In genomic region chr1:215895893-215896292, GRCh38 we compare ENCODE assay signal across 21 cellular contexts.
DNase-seq lines count a peak whose midpoint lies in the region; ATAC-seq, FAIRE-seq and TF ChIP-seq lines count a peak whose summit lies in the region.
"Had no signal": no experiment of that assay in that cellular context is flagged by ENCODE, and none has a peak within 500 bp of the region (broad histone marks: within the 10 kb centered on the region; RNA-seq: fewer than 3 reads in every experiment).

No MANE protein-coding gene starts in this region.

- POLR2A ChIA-PET in A549 (lab: Yijun Ruan, JAX): no interaction called here
- POLR2A ChIA-PET in IMR-90 (lab: Charles Lee; ENCODE audit: unreplicated experiment): no interaction called here
- POLR2A ChIA-PET in K562 (lab: Yijun Ruan, JAX): no interaction called here

- no peaks in the 10 kb centered on the region for H4K20me1 ChIP-seq in IMR-90 (ENCODE audit: insufficient read depth, low read length)
- H4K20me1 ChIP-seq in K562 (replicated peaks; ENCODE audit: control insufficient read depth, insufficient read depth, low read length): no peaks in the 10 kb centered on the region
- H4K20me1 ChIP-seq: BLaER1 treated with 17β-estradiol and CSF1 and Interleukin-3, amounts not matched to agents 10 nM and 100 nM had no signal

- H3K14ac ChIP-seq in IMR-90 (replicated peaks; ENCODE audit: low read depth, low read length): no peak overlapping the region

- H3K18ac ChIP-seq in IMR-90 (ENCODE audit: low read depth, low read length): no peak overlapping the region

- no peak overlapping the region for H2AK9ac ChIP-seq in IMR-90 (replicated peaks; ENCODE audit: low read depth, low read length, poor library complexity)

- in situ Hi-C loops in IMR-90 (cut with MboI; ENCODE audit: low sequenced_read_pairs) (no loop called here), K562 (cut with MboI) (no loop called here)

- TF ChIP-seq EP300 in A549 (IDR thresholded peaks at IDR 0.05) (no peak), K562 (IDR thresholded peaks at IDR 0.05; ENCODE audit: low read length) (no peak)

- 5% methylated on average over 3 of the region's 3 CpGs for WGBS in A549 (ENCODE audit: missing lambda C conversion rate)
- WGBS in IMR-90 (ENCODE audit: extremely low coverage in 2 of 2, insufficient read length in 1 of 2), 2 experiments: no CpG with 5 or more reads among the region's 3 CpGs
- 2% methylated on average over 3 of the region's 3 CpGs for WGBS in K562 (ENCODE audit: insufficient coverage, low coverage, missing lambda C conversion rate)

- no peaks in the 10 kb centered on the region for H3K79me2 ChIP-seq in K562 (ENCODE audit: control insufficient read depth, insufficient read depth, low read length)

- TF ChIP-seq CTCF in A549 (IDR thresholded peaks at IDR 0.05) (no peak), IMR-90 (conservative IDR thresholded peaks at IDR 0.05; ENCODE audit: low read depth, low read length) (no peak), K562 (IDR thresholded peaks at IDR 0.05 in 2 of 3, conservative IDR thresholded peaks at IDR 0.05 in 1 of 3; ENCODE audit: insufficient read depth in 2 of 3, low read depth in 1 of 3, low read length in 3 of 3) (no peak)

- H2BK15ac ChIP-seq in IMR-90 (ENCODE audit: low read depth, low read length): no peak overlapping the region

- no peak overlapping the region for H2BK20ac ChIP-seq in IMR-90 (ENCODE audit: low read depth, low read length)

- H3K27ac ChIP-seq in A549: no peak overlapping the region
- no peak overlapping the region for H3K27ac ChIP-seq in IMR-90 (ENCODE audit: insufficient read depth, low read length)
- no peak overlapping the region for H3K27ac ChIP-seq in K562 (ENCODE audit: extremely low read depth, low read depth, low read length)
- H3K27ac ChIP-seq: C4-2B had no signal

- H3K56ac ChIP-seq in IMR-90 (ENCODE audit: extremely low read depth, insufficient read depth, low read length): no peak overlapping the region

- dilution Hi-C loops in IMR-90 (cut with HindIII; ENCODE audit: low sequenced_read_pairs, unreplicated experiment): no loop called here

- H3K4me3 ChIP-seq in A549 (no peak overlapping the region), IMR-90 (ENCODE audit: insufficient read depth, low read depth, low read length) (no peak overlapping the region), K562 (no peak overlapping the region)
- H3K4me3 ChIP-seq: BLaER1 treated with 17β-estradiol and CSF1 and Interleukin-3, amounts not matched to agents 10 nM and 100 nM had no signal

- H3K9me1 ChIP-seq in IMR-90 (ENCODE audit: insufficient read depth, low read length) (no peaks in the 10 kb centered on the region; the same call in 1 of the 2 replicates), K562 (ENCODE audit: control insufficient read depth, insufficient read depth, low read length) (no peaks in the 10 kb centered on the region)

- H3K9ac ChIP-seq in IMR-90 (ENCODE audit: low read depth, low read length) (no peak overlapping the region), K562 (ENCODE audit: insufficient read depth in 1 of 2, low read depth in 2 of 2, low read length in 2 of 2) (no peak overlapping the region)
- H3K9ac ChIP-seq: BLaER1 treated with 17β-estradiol and CSF1 and Interleukin-3, amounts not matched to agents 10 nM and 100 nM had no signal

- intact Hi-C loops in IMR-90 (cut with micrococcal nuclease): no loop called here
- intact Hi-C loops in K562 (cut with micrococcal nuclease): no loop called here

- BruUV-seq in IMR-90 (replicated peaks; lab: Mats Ljungman, UMichigan) (no TSS peak), K562 (replicated peaks; lab: Mats Ljungman, UMichigan) (no TSS peak)

- no peak overlapping the region for H4K8ac ChIP-seq in IMR-90 (ENCODE audit: low read depth in 2 of 2, low read length in 2 of 2)

- FAIRE-seq in A549 (lab: Jason Lieb, UNC) (no peak), K562 (lab: Jason Lieb, UNC) (no peak)
- FAIRE-seq: A204.1, D721Med, G401.6, GM12891, GM19239 had no signal

- ATAC-seq in A549 (no peak), IMR-90 (ENCODE audit: low read depth) (no peak), K562 (no peak)
- ATAC-seq: CD8-positive, alpha-beta T cell had no signal

- H3K23ac ChIP-seq in IMR-90 (ENCODE audit: low read depth, low read length): no peak overlapping the region

- no peak overlapping the region for H3K4ac ChIP-seq in IMR-90 (ENCODE audit: low read depth, low read length)

- no peak overlapping the region for H4K91ac ChIP-seq in IMR-90 (ENCODE audit: insufficient read depth, low read depth, low read length)

- no peak overlapping the region for H2BK5ac ChIP-seq in IMR-90 (ENCODE audit: low read depth, low read length, poor library complexity, severe bottlenecking)

- H2AK5ac ChIP-seq in IMR-90 (ENCODE audit: low read depth, low read length): no peak overlapping the region

- TF ChIP-seq POLR2A in A549 (IDR thresholded peaks at IDR 0.05; ENCODE audit: low read length): no peak
- TF ChIP-seq POLR2A in IMR-90 (IDR thresholded peaks at IDR 0.05; ENCODE audit: low read depth, low read length): no peak
- TF ChIP-seq POLR2A in K562 (conservative IDR thresholded peaks at IDR 0.05): no peak

- TF ChIP-seq RAD21 in A549 (conservative IDR thresholded peaks at IDR 0.05 in 1 of 2, IDR thresholded peaks at IDR 0.05 in 1 of 2) (no peak), IMR-90 (IDR thresholded peaks at IDR 0.05; ENCODE audit: low read length) (no peak), K562 (CRISPR knock-in tag; conservative IDR thresholded peaks at IDR 0.05 in 1 of 2, IDR thresholded peaks at IDR 0.05 in 1 of 2) (no peak)

- H2AFZ ChIP-seq in IMR-90 (replicated peaks; ENCODE audit: low read length, poor library complexity) (no peak overlapping the region), K562 (ENCODE audit: low read depth, low read length) (no peak overlapping the region)

- CTCF ChIA-PET in A549 (lab: Yijun Ruan, JAX) (no interaction called here), IMR-90 (lab: Yijun Ruan, JAX) (no interaction called here), K562 (lab: Yijun Ruan, JAX; ENCODE audit: low intra/inter-chr PET ratio) (no interaction called here)

- H3K4me2 ChIP-seq in A549 (no peak overlapping the region), IMR-90 (ENCODE audit: low read depth, low read length) (no peak overlapping the region), K562 (ENCODE audit: insufficient read depth, low read length) (no peak overlapping the region)

- no peak for DNase-seq in A549 (ENCODE audit: low read depth in 1 of 2, low spot score in 1 of 2)
- no peak for DNase-seq in IMR-90
- DNase-seq in K562 (ENCODE audit: extremely low read depth in 1 of 4, low spot score in 3 of 4): no peak
- no peak for DNase-seq in NCI-H2081 (lab: John Stamatoyannopoulos, UW)
- no peak for DNase-seq in activated effector memory CD4-positive, alpha-beta T cell treated with anti-CD3 and anti-CD28 coated beads, Interleukin-2, amount 50 U/mL, for 16 hours
- DNase-seq in NCI-H128 (lab: John Stamatoyannopoulos, UW; ENCODE audit: unreplicated experiment): no peak
- DNase-seq: 8988T; AML-193; Caco-2; Calu3; CD4-positive, alpha-beta T cell; CD8-positive, alpha-beta T cell; DMS79 treated with DMSO at 0.1 percent for 48 hours; GF-D8 had no signal

- H3K79me1 ChIP-seq in IMR-90 (ENCODE audit: low read depth in 1 of 2, low read length in 2 of 2): no peaks in the 10 kb centered on the region

- H3K27me3 ChIP-seq in IMR-90 (ENCODE audit: control insufficient read depth, insufficient read depth, low read length): no peaks in the 10 kb centered on the region
- H3K27me3 ChIP-seq in K562 (ENCODE audit: control insufficient read depth in 2 of 2, insufficient read depth in 2 of 2, low read length in 2 of 2): no peaks in the 10 kb centered on the region
- H3K27me3 ChIP-seq: BLaER1 treated with 17β-estradiol and CSF1 and Interleukin-3, amounts not matched to agents 10 nM and 100 nM had no signal

- H3K4me1 ChIP-seq in A549 (no peaks in the 10 kb centered on the region), IMR-90 (ENCODE audit: control insufficient read depth, insufficient read depth, low read length) (no peaks in the 10 kb centered on the region), K562 (replicated peaks in 1 of 2; ENCODE audit: control insufficient read depth in 2 of 2, insufficient read depth in 2 of 2, low read length in 2 of 2) (no peaks in the 10 kb centered on the region)
- H3K4me1 ChIP-seq: Caco-2 had no signal

- H3K36me3 ChIP-seq in IMR-90 (ENCODE audit: control insufficient read depth, insufficient read depth, low read length) (no peaks in the 10 kb centered on the region), K562 (ENCODE audit: control insufficient read depth, insufficient read depth, low read length) (no peaks in the 10 kb centered on the region)
- H3K36me3 ChIP-seq: BLaER1 treated with 17β-estradiol and CSF1 and Interleukin-3, amounts not matched to agents 10 nM and 100 nM had no signal

- no peak overlapping the region for H4K5ac ChIP-seq in IMR-90 (ENCODE audit: low read depth, low read length)

- no peak overlapping the region for H2BK120ac ChIP-seq in IMR-90 (ENCODE audit: low read depth, low read length)

- H3K9me3 ChIP-seq in A549: no peaks in the 10 kb centered on the region
- no peaks in the 10 kb centered on the region for H3K9me3 ChIP-seq in IMR-90 (ENCODE audit: control insufficient read depth, insufficient read depth, low read length)
- H3K9me3 ChIP-seq in K562 (replicated peaks; ENCODE audit: control insufficient read depth, insufficient read depth, low read depth, low read length): no peaks in the 10 kb centered on the region; the same call in 1 of the 2 replicates
- H3K9me3 ChIP-seq: BLaER1 treated with 17β-estradiol and CSF1 and Interleukin-3, amounts not matched to agents 10 nM and 100 nM; Caco-2 had no signal

TF ChIP-seq in A549, 52 proteins besides CTCF, POLR2A, EP300 and RAD21 (continues in another document):
- TF ChIP-seq CHD2 (IDR thresholded peaks at IDR 0.05; ENCODE audit: low read length, partially characterized antibody): no peak

TF ChIP-seq in IMR-90, 13 proteins besides CTCF, POLR2A, EP300 and RAD21:
- TF ChIP-seq BHLHE40 (IDR thresholded peaks at IDR 0.05; ENCODE audit: low read depth, low read length) (no peak), MAFK (IDR thresholded peaks at IDR 0.05; ENCODE audit: low read depth, low read length) (peak; percentile 63)

TF ChIP-seq in K562, 482 proteins besides CTCF, POLR2A, EP300 and RAD21:
- TF ChIP-seq MAFG (tag; conservative IDR thresholded peaks at IDR 0.05) (peak; percentile 42), ZNF316 (IDR thresholded peaks at IDR 0.05) (peak; percentile 62), BRCA1 (IDR thresholded peaks at IDR 0.05) (no peak), BRCA1 (CRISPR knock-in tag; IDR thresholded peaks at IDR 0.05) (no peak), MAFF (IDR thresholded peaks at IDR 0.05; ENCODE audit: low read length) (peak; percentile 44; the same call in 1 of the 2 replicates)
TF ChIP-seq in K562: peak in this region for 3.

Comparison
In these comparisons a context has a peak if more than half of its experiments do, and no peak if none do; other contexts are left out.
1. Of the 35 proteins assayed by ChIP-seq in both K562 and A549: peak only in K562: none; only in A549: MAFK; in both: none; in neither: 34.